Comparison of ENCODE assay signal across 1 cellular context in genomic region chr5:15425802-15426201, GRCh38.
TF ChIP-seq lines count a peak whose summit lies in the region.

No MANE protein-coding gene starts in this region.

TF ChIP-seq in WTC11, 78 proteins besides CTCF, POLR2A, EP300 and RAD21 (continued from another document):
- TF ChIP-seq, protein P1, sequence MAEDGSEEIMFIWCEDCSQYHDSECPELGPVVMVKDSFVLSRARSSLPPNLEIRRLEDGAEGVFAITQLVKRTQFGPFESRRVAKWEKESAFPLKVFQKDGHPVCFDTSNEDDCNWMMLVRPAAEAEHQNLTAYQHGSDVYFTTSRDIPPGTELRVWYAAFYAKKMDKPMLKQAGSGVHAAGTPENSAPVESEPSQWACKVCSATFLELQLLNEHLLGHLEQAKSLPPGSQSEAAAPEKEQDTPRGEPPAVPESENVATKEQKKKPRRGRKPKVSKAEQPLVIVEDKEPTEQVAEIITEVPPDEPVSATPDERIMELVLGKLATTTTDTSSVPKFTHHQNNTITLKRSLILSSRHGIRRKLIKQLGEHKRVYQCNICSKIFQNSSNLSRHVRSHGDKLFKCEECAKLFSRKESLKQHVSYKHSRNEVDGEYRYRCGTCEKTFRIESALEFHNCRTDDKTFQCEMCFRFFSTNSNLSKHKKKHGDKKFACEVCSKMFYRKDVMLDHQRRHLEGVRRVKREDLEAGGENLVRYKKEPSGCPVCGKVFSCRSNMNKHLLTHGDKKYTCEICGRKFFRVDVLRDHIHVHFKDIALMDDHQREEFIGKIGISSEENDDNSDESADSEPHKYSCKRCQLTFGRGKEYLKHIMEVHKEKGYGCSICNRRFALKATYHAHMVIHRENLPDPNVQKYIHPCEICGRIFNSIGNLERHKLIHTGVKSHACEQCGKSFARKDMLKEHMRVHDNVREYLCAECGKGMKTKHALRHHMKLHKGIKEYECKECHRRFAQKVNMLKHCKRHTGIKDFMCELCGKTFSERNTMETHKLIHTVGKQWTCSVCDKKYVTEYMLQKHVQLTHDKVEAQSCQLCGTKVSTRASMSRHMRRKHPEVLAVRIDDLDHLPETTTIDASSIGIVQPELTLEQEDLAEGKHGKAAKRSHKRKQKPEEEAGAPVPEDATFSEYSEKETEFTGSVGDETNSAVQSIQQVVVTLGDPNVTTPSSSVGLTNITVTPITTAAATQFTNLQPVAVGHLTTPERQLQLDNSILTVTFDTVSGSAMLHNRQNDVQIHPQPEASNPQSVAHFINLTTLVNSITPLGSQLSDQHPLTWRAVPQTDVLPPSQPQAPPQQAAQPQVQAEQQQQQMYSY (CRISPR knock-in tag; IDR thresholded peaks at IDR 0.05) = no peak
- no peak for TF ChIP-seq E2F5 (CRISPR knock-in tag; IDR thresholded peaks at IDR 0.05)
- TF ChIP-seq MXD4 (CRISPR knock-in tag; IDR thresholded peaks at IDR 0.05; ENCODE audit: borderline replicate concordance) = no peak
- TF ChIP-seq ATF3 (CRISPR knock-in tag; conservative IDR thresholded peaks at IDR 0.05) = no peak
- no peak for TF ChIP-seq FOXJ3 (CRISPR knock-in tag; IDR thresholded peaks at IDR 0.05; ENCODE audit: borderline replicate concordance)
- no peak for TF ChIP-seq ATF6 (CRISPR knock-in tag; IDR thresholded peaks at IDR 0.05)
- no peak for TF ChIP-seq IRF1 (CRISPR knock-in tag; IDR thresholded peaks at IDR 0.05)
- no peak for TF ChIP-seq TEAD1 (CRISPR knock-in tag; IDR thresholded peaks at IDR 0.05)
- TF ChIP-seq CREB1 (CRISPR knock-in tag; IDR thresholded peaks at IDR 0.05) = no peak
- TF ChIP-seq RELA (CRISPR knock-in tag; IDR thresholded peaks at IDR 0.05; ENCODE audit: borderline replicate concordance) = no peak
- TF ChIP-seq ERG (CRISPR knock-in tag; IDR thresholded peaks at IDR 0.05) = no peak
- TF ChIP-seq TEAD4 (CRISPR knock-in tag; IDR thresholded peaks at IDR 0.05) = no peak
- TF ChIP-seq, protein P2, sequence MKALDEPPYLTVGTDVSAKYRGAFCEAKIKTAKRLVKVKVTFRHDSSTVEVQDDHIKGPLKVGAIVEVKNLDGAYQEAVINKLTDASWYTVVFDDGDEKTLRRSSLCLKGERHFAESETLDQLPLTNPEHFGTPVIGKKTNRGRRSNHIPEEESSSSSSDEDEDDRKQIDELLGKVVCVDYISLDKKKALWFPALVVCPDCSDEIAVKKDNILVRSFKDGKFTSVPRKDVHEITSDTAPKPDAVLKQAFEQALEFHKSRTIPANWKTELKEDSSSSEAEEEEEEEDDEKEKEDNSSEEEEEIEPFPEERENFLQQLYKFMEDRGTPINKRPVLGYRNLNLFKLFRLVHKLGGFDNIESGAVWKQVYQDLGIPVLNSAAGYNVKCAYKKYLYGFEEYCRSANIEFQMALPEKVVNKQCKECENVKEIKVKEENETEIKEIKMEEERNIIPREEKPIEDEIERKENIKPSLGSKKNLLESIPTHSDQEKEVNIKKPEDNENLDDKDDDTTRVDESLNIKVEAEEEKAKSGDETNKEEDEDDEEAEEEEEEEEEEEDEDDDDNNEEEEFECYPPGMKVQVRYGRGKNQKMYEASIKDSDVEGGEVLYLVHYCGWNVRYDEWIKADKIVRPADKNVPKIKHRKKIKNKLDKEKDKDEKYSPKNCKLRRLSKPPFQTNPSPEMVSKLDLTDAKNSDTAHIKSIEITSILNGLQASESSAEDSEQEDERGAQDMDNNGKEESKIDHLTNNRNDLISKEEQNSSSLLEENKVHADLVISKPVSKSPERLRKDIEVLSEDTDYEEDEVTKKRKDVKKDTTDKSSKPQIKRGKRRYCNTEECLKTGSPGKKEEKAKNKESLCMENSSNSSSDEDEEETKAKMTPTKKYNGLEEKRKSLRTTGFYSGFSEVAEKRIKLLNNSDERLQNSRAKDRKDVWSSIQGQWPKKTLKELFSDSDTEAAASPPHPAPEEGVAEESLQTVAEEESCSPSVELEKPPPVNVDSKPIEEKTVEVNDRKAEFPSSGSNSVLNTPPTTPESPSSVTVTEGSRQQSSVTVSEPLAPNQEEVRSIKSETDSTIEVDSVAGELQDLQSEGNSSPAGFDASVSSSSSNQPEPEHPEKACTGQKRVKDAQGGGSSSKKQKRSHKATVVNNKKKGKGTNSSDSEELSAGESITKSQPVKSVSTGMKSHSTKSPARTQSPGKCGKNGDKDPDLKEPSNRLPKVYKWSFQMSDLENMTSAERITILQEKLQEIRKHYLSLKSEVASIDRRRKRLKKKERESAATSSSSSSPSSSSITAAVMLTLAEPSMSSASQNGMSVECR (CRISPR knock-in tag; IDR thresholded peaks at IDR 0.05; ENCODE audit: borderline replicate concordance) = no peak
